Comparison of ENCODE assay signal across 24 cellular contexts in the genomic region with DNA sequence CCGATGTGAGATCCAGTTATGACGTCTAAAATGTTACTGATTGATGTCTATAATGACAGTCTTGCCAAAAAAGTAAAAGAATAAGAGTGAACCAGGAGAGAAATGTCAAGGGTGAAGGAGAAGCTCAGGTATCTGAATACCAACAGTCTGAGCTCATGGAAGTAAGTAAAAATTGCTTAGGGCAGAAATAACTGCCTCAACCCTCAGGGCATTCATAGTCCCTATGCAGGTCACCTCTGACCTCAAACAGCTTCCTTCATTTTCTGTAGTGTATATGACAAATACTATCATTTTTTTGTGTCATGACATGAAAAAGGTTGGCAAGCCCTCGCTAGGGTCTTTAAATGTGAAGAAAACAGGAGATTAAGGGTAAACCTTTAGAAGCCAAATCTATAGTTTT.
"Had no signal": no experiment of that assay in that cellular context is flagged by ENCODE, and none has a peak within 500 bp of the region (broad histone marks: within the 10 kb centered on the region; RNA-seq: fewer than 3 reads in every experiment).

No MANE protein-coding gene starts in this region.

- H3K9me3 ChIP-seq: colonic mucosa, esophagus muscularis mucosa, esophagus squamous epithelium, gastrocnemius medialis, gastroesophageal sphincter had no signal

- ATAC-seq: effector memory CD8-positive, alpha-beta T cell; esophagus mucosa; foreskin keratinocyte; gastrocnemius medialis; gastroesophageal sphincter; heart left ventricle; heart right ventricle had no signal

- H3K27ac ChIP-seq: colonic mucosa, coronary artery, dorsolateral prefrontal cortex, epithelial cell of prostate, esophagus muscularis mucosa, esophagus squamous epithelium, foreskin keratinocyte, gastrocnemius medialis, gastroesophageal sphincter, heart left ventricle, heart right ventricle had no signal

- H3K4me3 ChIP-seq: colonic mucosa, coronary artery, dorsolateral prefrontal cortex, esophagus muscularis mucosa, esophagus squamous epithelium, gastrocnemius medialis, gastroesophageal sphincter, heart left ventricle, heart right ventricle had no signal

- H3K4me1 ChIP-seq: colonic mucosa, esophagus muscularis mucosa, esophagus squamous epithelium, foreskin keratinocyte, gastrocnemius medialis, gastroesophageal sphincter, heart left ventricle, heart right ventricle had no signal

- DNase-seq: colonic mucosa; cortex of kidney; dermis blood vessel endothelial cell; dorsolateral prefrontal cortex; effector CD4-positive, alpha-beta T cell; effector CD8-positive, alpha-beta T cell; effector memory CD4-positive, alpha-beta T cell; effector memory CD8-positive, alpha-beta T cell; endodermal cell; erythroblast; esophagus squamous epithelium; foreskin fibroblast; foreskin keratinocyte; foreskin melanocyte; gastrocnemius medialis; glutamatergic neuron; head of caudate nucleus; heart left ventricle; heart right ventricle had no signal

- H3K27me3 ChIP-seq: colonic mucosa, dorsolateral prefrontal cortex, esophagus muscularis mucosa, esophagus squamous epithelium, gastrocnemius medialis, gastroesophageal sphincter, heart left ventricle, heart right ventricle had no signal

- H3K36me3 ChIP-seq: colonic mucosa, esophagus squamous epithelium, gastrocnemius medialis had no signal
